In the genomic region with DNA sequence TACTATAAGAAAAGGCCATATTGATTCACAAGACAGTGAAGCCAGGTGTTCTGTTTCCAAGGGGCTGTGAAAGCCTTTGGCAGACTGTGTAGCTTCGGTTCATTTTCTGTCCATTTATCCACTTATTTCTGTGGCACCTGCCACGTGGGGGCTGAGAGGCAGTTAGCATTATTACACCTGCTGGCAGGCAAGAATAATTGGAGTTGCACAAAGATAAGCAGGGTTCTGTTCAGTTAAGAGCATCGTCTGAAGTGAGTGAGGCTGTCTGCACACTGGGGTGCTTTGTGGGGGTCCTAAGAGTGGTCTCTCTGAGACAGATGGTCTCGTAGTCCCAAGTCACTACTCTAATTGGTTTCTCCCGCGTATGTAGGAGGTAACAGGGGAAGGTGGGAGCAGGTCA, we compare ENCODE assay signal across 11 cellular contexts.
DNase-seq lines count a peak whose midpoint lies in the region; ATAC-seq, FAIRE-seq and TF ChIP-seq lines count a peak whose summit lies in the region.
"Had no signal": no experiment of that assay in that cellular context is flagged by ENCODE, and none has a peak within 500 bp of the region (broad histone marks: within the 10 kb centered on the region; RNA-seq: fewer than 3 reads in every experiment).

No MANE protein-coding gene starts in this region.

- H3K36me3 Mint-ChIP-seq in CD4-positive, alpha-beta T cell (ENCODE audit: low read depth): no peaks in the 10 kb centered on the region
- peaks cover 4 to 8% of the 10 kb centered on the region in 2 donors for H3K36me3 Mint-ChIP-seq in activated naive CD4-positive, alpha-beta T cell treated with anti-CD3 and anti-CD28 coated beads, Interleukin-2, amount 50 U/mL, for 72 hours

- H3K27me3 Mint-ChIP-seq in CD4-positive, alpha-beta T cell: no peaks in the 10 kb centered on the region

- CTCF ChIA-PET in CD4-positive, alpha-beta T cell (lab: Charles Lee): interaction anchor here (0.5 to 2.4 kb wide), 10 partner anchors 45 to 283 kb away, joined by 3 to 9 read pairs (median 3); a partner anchor contains a TSS

- POLR2A ChIA-PET in CD4-positive, alpha-beta T cell (lab: Charles Lee): interaction anchor here (0.6 to 6.4 kb wide), 13 partner anchors 15 to 390 kb away, joined by 3 to 75 read pairs (median 5); a partner anchor contains a TSS

- H3K36me3 ChIP-seq in BE2C: no peaks in the 10 kb centered on the region
- H3K36me3 ChIP-seq: right lobe of liver had no signal

- peak overlapping the region; percentile 88 for H3K27ac Mint-ChIP-seq in CD4-positive, alpha-beta T cell
- peak overlapping the region; percentile 38 to 81 for H3K27ac Mint-ChIP-seq in activated naive CD4-positive, alpha-beta T cell treated with anti-CD3 and anti-CD28 coated beads, Interleukin-2, amount 50 U/mL, for 72 hours

- no peak for TF ChIP-seq POLR2A in GM12892 (IDR thresholded peaks at IDR 0.05; ENCODE audit: low read depth, low read length)

- H3K4me3 Mint-ChIP-seq in CD4-positive, alpha-beta T cell: peak overlapping the region; percentile 1

- H3K27ac ChIP-seq in CD4-positive, alpha-beta T cell (ENCODE audit: low read depth, low read length): peak overlapping the region; percentile 55
- H3K27ac ChIP-seq: right lobe of liver had no signal

- FAIRE-seq in GM12892 (lab: Jason Lieb, UNC): no peak
- FAIRE-seq: bronchial epithelial cell, endometrium had no signal

- no peaks in the 10 kb centered on the region for H3K9me3 Mint-ChIP-seq in CD4-positive, alpha-beta T cell
- peaks cover 0 to 1% of the 10 kb centered on the region in 2 donors for H3K9me3 Mint-ChIP-seq in activated naive CD4-positive, alpha-beta T cell treated with anti-CD3 and anti-CD28 coated beads, Interleukin-2, amount 50 U/mL, for 72 hours

- no peak for DNase-seq in CD4-positive, alpha-beta T cell
- DNase-seq in NCI-H2171 (lab: John Stamatoyannopoulos, UW) (peak; percentile 63), BE2C (no peak), NCI-H510A (lab: John Stamatoyannopoulos, UW) (no peak), GM12892 (ENCODE audit: insufficient read length) (no peak)
- no peak for DNase-seq in activated naive CD4-positive, alpha-beta T cell treated with anti-CD3 and anti-CD28 coated beads, Interleukin-2, amount 50 U/mL, for 72 hours (ENCODE audit: low spot score in 2 of 2)
- DNase-seq: right lobe of liver had no signal

- peaks cover 90% of the 10 kb centered on the region for H3K4me1 Mint-ChIP-seq in CD4-positive, alpha-beta T cell (ENCODE audit: low read depth)

- H3K4me1 ChIP-seq in BE2C: no peaks in the 10 kb centered on the region; the same call in 1 of the 2 replicates

- no peak overlapping the region for H3K4me3 ChIP-seq in BE2C (ENCODE audit: low read depth, low read length)
- H3K4me3 ChIP-seq: right lobe of liver had no signal

- ATAC-seq in CD4-positive, alpha-beta T cell (ENCODE audit: poor library complexity): no peak
- ATAC-seq in GM19463 (IDR thresholded peaks at IDR 0.05; ENCODE audit: unreplicated experiment) (peak; percentile 11), GM18519 (IDR thresholded peaks at IDR 0.05; ENCODE audit: low FRiP score, unreplicated experiment) (no peak)
- ATAC-seq in activated naive CD4-positive, alpha-beta T cell treated with anti-CD3 and anti-CD28 coated beads, Interleukin-2, amount 50 U/mL, for 72 hours: peak in 1 of 2 donors; percentile 16
- ATAC-seq: right lobe of liver had no signal

- H3K9me3 ChIP-seq in CD4-positive, alpha-beta T cell (ENCODE audit: control insufficient read depth, low read length): no peaks in the 10 kb centered on the region
- no peaks in the 10 kb centered on the region for H3K9me3 ChIP-seq in BE2C
- H3K9me3 ChIP-seq: right lobe of liver had no signal

- intact Hi-C loops in CD4-positive, alpha-beta T cell (cut with DNase I, micrococcal nuclease): loop anchor here (1.0 to 10.0 kb wide), 3 partner anchors 20 to 51 kb away; no protein-coding TSS in a partner anchor

- H3K27me3 ChIP-seq in CD4-positive, alpha-beta T cell (ENCODE audit: control insufficient read depth, insufficient read depth, low read length): no peaks in the 10 kb centered on the region
- H3K27me3 ChIP-seq in BE2C: no peaks in the 10 kb centered on the region
- H3K27me3 ChIP-seq: right lobe of liver had no signal

- TF ChIP-seq CTCF in CD4-positive, alpha-beta T cell (IDR thresholded peaks at IDR 0.05): no peak
- TF ChIP-seq CTCF in BE2C (IDR thresholded peaks at IDR 0.05; ENCODE audit: low read depth, low read length): no peak
